In the genomic region with DNA sequence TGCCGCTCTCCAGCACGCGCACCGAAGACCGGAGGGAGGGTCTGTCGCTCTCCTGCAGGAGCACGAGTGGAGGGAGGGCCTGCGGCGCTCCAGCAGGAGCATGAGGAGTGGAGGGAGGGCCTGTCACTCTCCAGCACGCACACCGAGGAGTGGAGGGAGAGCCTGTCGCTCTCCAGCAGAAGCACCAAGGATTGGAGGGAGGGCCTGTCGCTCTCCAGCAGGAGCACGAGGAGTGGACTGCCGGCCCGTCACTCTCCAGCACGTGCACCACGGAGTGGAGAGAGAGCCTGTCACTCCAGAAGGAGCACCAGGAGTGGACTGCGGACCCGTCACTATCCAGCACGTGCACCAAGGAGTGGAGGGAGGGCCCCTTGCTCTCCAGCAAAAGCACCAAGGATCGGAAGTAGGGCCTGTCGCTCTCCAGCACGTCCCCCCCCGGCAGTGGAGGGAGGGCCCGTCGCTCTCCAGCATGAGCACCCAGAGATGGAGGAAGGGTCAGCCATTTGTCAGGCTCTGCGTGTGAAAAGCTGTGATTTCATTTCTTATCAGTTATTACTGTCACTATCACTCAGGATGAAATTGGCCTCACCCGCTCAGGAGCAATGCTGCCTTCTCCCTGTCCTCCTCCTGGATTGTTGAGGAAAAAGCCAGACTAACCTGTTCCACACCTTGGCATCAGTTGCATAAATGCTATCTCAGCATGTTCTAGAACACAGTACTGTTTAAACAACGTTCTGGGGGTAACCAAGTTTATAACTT, we compare ENCODE assay signal across 1 cellular context.
TF ChIP-seq lines count a peak whose summit lies in the region.

No MANE protein-coding gene starts in this region.

TF ChIP-seq in endothelial cell of umbilical vein, 7 proteins besides CTCF, POLR2A, EP300 and RAD21 (continued from another document):
- no peak for TF ChIP-seq POLR2AphosphoS5 (IDR thresholded peaks at IDR 0.05; ENCODE audit: insufficient read depth, low read depth, low read length)
- no peak for TF ChIP-seq EZH2 (IDR thresholded peaks at IDR 0.05; ENCODE audit: borderline replicate concordance, low read depth, low read length, severe bottlenecking)
- no peak for TF ChIP-seq FOS (IDR thresholded peaks at IDR 0.05; ENCODE audit: borderline replicate concordance, insufficient read depth, low read length)
- TF ChIP-seq GATA2 (IDR thresholded peaks at IDR 0.05; ENCODE audit: insufficient read depth, insufficient read length, low read depth, low read length), result no peak
- no peak for TF ChIP-seq MYC (IDR thresholded peaks at IDR 0.05; ENCODE audit: low read depth, low read length)
- TF ChIP-seq, protein P1, sequence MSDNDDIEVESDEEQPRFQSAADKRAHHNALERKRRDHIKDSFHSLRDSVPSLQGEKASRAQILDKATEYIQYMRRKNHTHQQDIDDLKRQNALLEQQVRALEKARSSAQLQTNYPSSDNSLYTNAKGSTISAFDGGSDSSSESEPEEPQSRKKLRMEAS (IDR thresholded peaks at IDR 0.05; ENCODE audit: insufficient read depth, insufficient read length), result peak; percentile 18
